In the genomic region with DNA sequence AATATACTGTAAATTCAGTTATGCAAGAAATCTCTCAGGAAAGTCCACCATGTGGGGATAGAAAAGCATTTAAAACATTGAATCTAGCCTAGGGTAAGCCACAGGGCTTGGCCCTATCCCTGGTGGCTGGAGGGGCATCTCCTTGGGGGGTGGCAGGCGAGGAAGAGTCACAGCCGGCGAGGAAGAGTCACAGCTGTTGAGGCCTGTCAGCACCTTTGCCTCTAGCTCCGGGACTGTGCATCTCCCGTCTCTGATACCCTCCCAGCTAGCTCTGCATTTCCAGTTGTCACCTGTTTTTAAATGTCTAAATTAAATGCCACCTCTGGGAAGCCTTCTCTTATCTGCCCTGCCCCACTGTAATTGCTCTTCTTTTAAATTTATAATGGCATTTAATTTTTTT, we compare ENCODE assay signal across 28 cellular contexts.
"Had no signal": no experiment of that assay in that cellular context is flagged by ENCODE, and none has a peak within 500 bp of the region (broad histone marks: within the 10 kb centered on the region; RNA-seq: fewer than 3 reads in every experiment).

No MANE protein-coding gene starts in this region.

- H3K4me1 ChIP-seq: adrenal gland, body of pancreas, colonic mucosa had no signal

- H3K36me3 ChIP-seq: adrenal gland, colonic mucosa had no signal

- H3K4me3 ChIP-seq: adrenal gland, body of pancreas, colonic mucosa, esophagus squamous epithelium, heart left ventricle had no signal

- ATAC-seq: activated CD4-positive, CD25-positive, alpha-beta regulatory T cell treated with anti-CD3 and anti-CD28 coated beads, Interleukin-2, amount 50 U/mL, for 24 hours; activated CD8-positive, alpha-beta memory T cell treated with anti-CD3 and anti-CD28 coated beads, Interleukin-2, amount 10 ng/mL, durations not matched to agents 7 days and 5 days; activated CD8-positive, alpha-beta T cell treated with anti-CD3 and anti-CD28 coated beads, Interleukin-2, amount 10 ng/mL, durations not matched to agents 7 days and 5 days; activated naive CD8-positive, alpha-beta T cell treated with anti-CD3 and anti-CD28 coated beads, Interleukin-2, amount 50 U/mL, for 24 hours; body of pancreas had no signal

- H3K9me3 ChIP-seq: adrenal gland, body of pancreas, colonic mucosa, esophagus squamous epithelium, heart left ventricle had no signal

- H3K27ac ChIP-seq: adrenal gland, body of pancreas, colonic mucosa, epithelial cell of prostate, esophagus squamous epithelium, heart left ventricle, VCaP had no signal

- DNase-seq: activated B cell treated with CpG ODN at 0.5 μM for 24 hours; activated CD4-positive, alpha-beta memory T cell treated with anti-CD3 and anti-CD28 coated beads for 36 hours; activated CD4-positive, alpha-beta T cell treated with anti-CD3 and anti-CD28 coated beads for 48 hours; activated CD4-positive, alpha-beta T cell treated with anti-CD3 and anti-CD28 coated beads, Interleukin-2, amount 50 U/mL, for 1 hour; activated CD8-positive, alpha-beta memory T cell treated with anti-CD3 and anti-CD28 coated beads, Interleukin-2, amount 10 ng/mL, durations not matched to agents 7 days and 5 days; activated CD8-positive, alpha-beta memory T cell treated with anti-CD3 and anti-CD28 coated beads, Interleukin-2, amount 50 U/mL, for 4 hours; activated CD8-positive, alpha-beta T cell treated with anti-CD3 and anti-CD28 coated beads, Interleukin-2, amount 10 ng/mL, durations not matched to agents 7 days and 5 days; activated effector memory CD4-positive, alpha-beta T cell treated with anti-CD3 and anti-CD28 coated beads, Interleukin-2, amount 50 U/mL, for 16 hours; activated naive CD4-positive, alpha-beta T cell treated with anti-CD3 and anti-CD28 coated beads for 36 hours; activated naive CD8-positive, alpha-beta T cell treated with anti-CD3 and anti-CD28 coated beads for 36 hours; activated naive CD8-positive, alpha-beta T cell treated with anti-CD3 and anti-CD28 coated beads, Interleukin-2, amount 50 U/mL, for 24 hours; activated T-cell treated with anti-CD3 and anti-CD28 coated beads, Interleukin-2, amount 50 U/mL, for 1 hour; activated T-cell treated with anti-CD3 and anti-CD28 coated beads, Interleukin-2, amount 50 U/mL, for 48 hours; adrenal gland; amygdala; aorta; body of pancreas; central memory CD4-positive, alpha-beta T cell; cerebellar nuclear complex; colonic mucosa; effector CD8-positive, alpha-beta T cell; esophagus squamous epithelium; foreskin melanocyte; heart left ventricle; T-helper 2 cell had no signal

- H3K27me3 ChIP-seq: adrenal gland, body of pancreas, colonic mucosa, esophagus squamous epithelium, heart left ventricle had no signal
